Comparison of ENCODE assay signal across 1 cellular context in genomic region chr1:192453360-192454045, GRCh38.
TF ChIP-seq lines count a peak whose summit lies in the region.

No MANE protein-coding gene starts in this region.

TF ChIP-seq in SK-N-SH, 30 proteins besides CTCF, POLR2A, EP300 and RAD21 (continued from another document):
- TF ChIP-seq, protein P1, sequence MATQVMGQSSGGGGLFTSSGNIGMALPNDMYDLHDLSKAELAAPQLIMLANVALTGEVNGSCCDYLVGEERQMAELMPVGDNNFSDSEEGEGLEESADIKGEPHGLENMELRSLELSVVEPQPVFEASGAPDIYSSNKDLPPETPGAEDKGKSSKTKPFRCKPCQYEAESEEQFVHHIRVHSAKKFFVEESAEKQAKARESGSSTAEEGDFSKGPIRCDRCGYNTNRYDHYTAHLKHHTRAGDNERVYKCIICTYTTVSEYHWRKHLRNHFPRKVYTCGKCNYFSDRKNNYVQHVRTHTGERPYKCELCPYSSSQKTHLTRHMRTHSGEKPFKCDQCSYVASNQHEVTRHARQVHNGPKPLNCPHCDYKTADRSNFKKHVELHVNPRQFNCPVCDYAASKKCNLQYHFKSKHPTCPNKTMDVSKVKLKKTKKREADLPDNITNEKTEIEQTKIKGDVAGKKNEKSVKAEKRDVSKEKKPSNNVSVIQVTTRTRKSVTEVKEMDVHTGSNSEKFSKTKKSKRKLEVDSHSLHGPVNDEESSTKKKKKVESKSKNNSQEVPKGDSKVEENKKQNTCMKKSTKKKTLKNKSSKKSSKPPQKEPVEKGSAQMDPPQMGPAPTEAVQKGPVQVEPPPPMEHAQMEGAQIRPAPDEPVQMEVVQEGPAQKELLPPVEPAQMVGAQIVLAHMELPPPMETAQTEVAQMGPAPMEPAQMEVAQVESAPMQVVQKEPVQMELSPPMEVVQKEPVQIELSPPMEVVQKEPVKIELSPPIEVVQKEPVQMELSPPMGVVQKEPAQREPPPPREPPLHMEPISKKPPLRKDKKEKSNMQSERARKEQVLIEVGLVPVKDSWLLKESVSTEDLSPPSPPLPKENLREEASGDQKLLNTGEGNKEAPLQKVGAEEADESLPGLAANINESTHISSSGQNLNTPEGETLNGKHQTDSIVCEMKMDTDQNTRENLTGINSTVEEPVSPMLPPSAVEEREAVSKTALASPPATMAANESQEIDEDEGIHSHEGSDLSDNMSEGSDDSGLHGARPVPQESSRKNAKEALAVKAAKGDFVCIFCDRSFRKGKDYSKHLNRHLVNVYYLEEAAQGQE (IDR thresholded peaks at IDR 0.05; ENCODE audit: low read depth, low read length): no peak
- TF ChIP-seq JUND (IDR thresholded peaks at IDR 0.05): peak; percentile 67
